8 cellular contexts compared by ENCODE assay signal in the genomic region with DNA sequence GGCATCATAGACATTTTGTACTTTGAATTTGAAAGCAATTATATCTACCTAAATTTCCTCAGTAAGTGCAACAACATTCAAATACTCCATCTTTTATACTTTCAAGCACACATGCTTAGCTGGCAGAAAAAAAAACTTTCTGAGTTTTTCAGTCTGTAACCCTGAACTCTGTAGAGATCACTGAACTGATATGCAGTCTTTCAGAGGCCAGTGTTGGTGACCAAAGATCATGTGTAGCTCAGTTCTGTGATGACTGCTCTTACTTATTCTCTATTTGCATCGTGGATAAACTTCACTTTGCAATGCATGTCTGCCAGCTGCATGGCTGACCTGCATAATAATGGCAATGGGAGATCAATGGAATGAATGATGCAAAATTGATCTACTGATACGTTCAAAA.
"Had no signal": no experiment of that assay in that cellular context is flagged by ENCODE, and none has a peak within 500 bp of the region (broad histone marks: within the 10 kb centered on the region; RNA-seq: fewer than 3 reads in every experiment).

No MANE protein-coding gene starts in this region.

- ATAC-seq: GM12878 had no signal

- DNase-seq: GDM1, GF-D8 had no signal

- H3K4me3 ChIP-seq: GM12878 had no signal

- FAIRE-seq: G401.6, GM12878, GM12891, GM12892, GM18507, GM19239 had no signal
